ENCODE assay signal across 11 cellular contexts in genomic region chr14:73748858-73749357, GRCh38. TPM values are rescaled to one million over a fixed set of nuclear protein-coding genes. Genes with fewer than 3 reads are reported as not detected.
DNase-seq lines count a peak whose midpoint lies in the region; ATAC-seq and TF ChIP-seq lines count a peak whose summit lies in the region.
"Had no signal": no experiment of that assay in that cellular context is flagged by ENCODE, and none has a peak within 500 bp of the region (broad histone marks: within the 10 kb centered on the region; RNA-seq: fewer than 3 reads in every experiment).

No MANE protein-coding gene starts in this region.

- POLR2A ChIA-PET in naive thymus-derived CD4-positive, alpha-beta T cell (lab: Charles Lee), result interaction anchor here (0.6 to 3.6 kb wide), 4 partner anchors 10 to 40 kb away, joined by 3 to 22 read pairs (median 4); a partner anchor contains a TSS

- peaks cover 67 to 99% of the 10 kb centered on the region in 2 donors for H3K4me1 ChIP-seq in ascending aorta
- H3K4me1 ChIP-seq in naive thymus-derived CD4-positive, alpha-beta T cell (ENCODE audit: control insufficient read depth in 2 of 2, insufficient read depth in 2 of 2, low read length in 2 of 2), result peaks cover 93 to 97% of the 10 kb centered on the region in 2 donors

- CTCF ChIA-PET in naive thymus-derived CD4-positive, alpha-beta T cell (lab: Charles Lee), result interaction anchor here (0.6 to 1.4 kb wide), 4 partner anchors 8 to 28 kb away, joined by 3 to 5 read pairs (median 4); no protein-coding TSS in a partner anchor

- H3K36me3 Mint-ChIP-seq in stimulated activated naive CD8-positive, alpha-beta T cell treated with anti-CD3 and anti-CD28 coated beads, Interleukin-15, Interleukin-2, amounts not matched to agents 100 ng/mL and 50 ng/mL, for 24 hours (ENCODE audit: low read depth), result peaks cover 20% of the 10 kb centered on the region
- H3K36me3 Mint-ChIP-seq in naive thymus-derived CD4-positive, alpha-beta T cell, result peaks cover 0 to 7% (median 0%) of the 10 kb centered on the region in 5 donors

- no peak for ATAC-seq in stimulated activated naive CD8-positive, alpha-beta T cell treated with anti-CD3 and anti-CD28 coated beads, Interleukin-15, Interleukin-2, amounts not matched to agents 100 U/mL and 50 U/mL, for 24 hours
- no peak for ATAC-seq in naive thymus-derived CD4-positive, alpha-beta T cell
- no peak for ATAC-seq in HG02981 (IDR thresholded peaks at IDR 0.05; ENCODE audit: unreplicated experiment)

- H3K27me3 Mint-ChIP-seq in stimulated activated naive CD8-positive, alpha-beta T cell treated with anti-CD3 and anti-CD28 coated beads, Interleukin-15, Interleukin-2, amounts not matched to agents 100 ng/mL and 50 ng/mL, for 24 hours, result no peaks in the 10 kb centered on the region
- no peaks in the 10 kb centered on the region for H3K27me3 Mint-ChIP-seq in naive thymus-derived CD4-positive, alpha-beta T cell

- H3K27ac ChIP-seq in ascending aorta, result peak overlapping the region; percentile 98 to 99
- no peak overlapping the region for H3K27ac ChIP-seq in naive thymus-derived CD4-positive, alpha-beta T cell (ENCODE audit: low read depth, low read length)

- H3K9me3 ChIP-seq in ascending aorta, result no peaks in the 10 kb centered on the region
- no peaks in the 10 kb centered on the region for H3K9me3 ChIP-seq in naive thymus-derived CD4-positive, alpha-beta T cell (ENCODE audit: control insufficient read depth in 2 of 3, low read length in 3 of 3)

- peak overlapping the region; percentile 60 for H3K4me3 Mint-ChIP-seq in stimulated activated naive CD8-positive, alpha-beta T cell treated with anti-CD3 and anti-CD28 coated beads, Interleukin-15, Interleukin-2, amounts not matched to agents 100 ng/mL and 50 ng/mL, for 24 hours
- H3K4me3 Mint-ChIP-seq in naive thymus-derived CD4-positive, alpha-beta T cell, result peak overlapping the region in 9 of 10 donors; percentile 8 to 97 (median 24)

- TF ChIP-seq CTCF in ascending aorta (IDR thresholded peaks at IDR 0.05), result no peak

- no peaks in the 10 kb centered on the region for H3K36me3 ChIP-seq in ascending aorta
- no peaks in the 10 kb centered on the region for H3K36me3 ChIP-seq in naive thymus-derived CD4-positive, alpha-beta T cell (ENCODE audit: control insufficient read depth in 2 of 3, insufficient read depth in 3 of 3, low read length in 3 of 3)

- H3K27ac Mint-ChIP-seq in stimulated activated naive CD8-positive, alpha-beta T cell treated with anti-CD3 and anti-CD28 coated beads, Interleukin-15, Interleukin-2, amounts not matched to agents 100 ng/mL and 50 ng/mL, for 24 hours, result peak overlapping the region; percentile 80
- peak overlapping the region; percentile 7 to 99 (median 48) for H3K27ac Mint-ChIP-seq in naive thymus-derived CD4-positive, alpha-beta T cell

- no peak for DNase-seq in stimulated activated naive CD8-positive, alpha-beta T cell treated with anti-CD3 and anti-CD28 coated beads, Interleukin-15, Interleukin-2, amounts not matched to agents 100 U/mL and 50 U/mL, for 24 hours
- DNase-seq in ascending aorta (ENCODE audit: low spot score in 2 of 2) (no peak), AG20443 (ENCODE audit: low spot score) (no peak)
- DNase-seq in naive thymus-derived CD4-positive, alpha-beta T cell, result no peak
- DNase-seq in NK-92 treated with Interleukin-12 subunit alpha and Interleukin-12 subunit beta, amount 100 ng/mL, for 24 hours (lab: John Stamatoyannopoulos, UW), result no peak
- DNase-seq in activated CD4-positive, CD25-positive, alpha-beta regulatory T cell treated with anti-CD3 and anti-CD28 coated beads, Interleukin-2, amount 50 U/mL, for 72 hours, result no peak
- DNase-seq: caudate nucleus; stimulated activated CD4-positive, alpha-beta T cell treated with anti-CD3 and anti-CD28 coated beads, Interleukin-15, amount 100 ng/mL, for 24 hours; stimulated activated CD8-positive, alpha-beta memory T cell treated with anti-CD3 and anti-CD28 coated beads, Interleukin-4, amount 100 ng/mL, for 48 hours had no signal

- intact Hi-C loops in ascending aorta (cut with DNase I), result no loop called here
- intact Hi-C loops in naive thymus-derived CD4-positive, alpha-beta T cell (cut with micrococcal nuclease), result no loop called here

- no peaks in the 10 kb centered on the region for H3K27me3 ChIP-seq in ascending aorta
- H3K27me3 ChIP-seq in naive thymus-derived CD4-positive, alpha-beta T cell (ENCODE audit: control insufficient read depth in 2 of 2, insufficient read depth in 2 of 2, low read length in 2 of 2), result no peaks in the 10 kb centered on the region

- no peaks in the 10 kb centered on the region for H3K9me3 Mint-ChIP-seq in stimulated activated naive CD8-positive, alpha-beta T cell treated with anti-CD3 and anti-CD28 coated beads, Interleukin-15, Interleukin-2, amounts not matched to agents 100 ng/mL and 50 ng/mL, for 24 hours
- no peaks in the 10 kb centered on the region for H3K9me3 Mint-ChIP-seq in naive thymus-derived CD4-positive, alpha-beta T cell

- H3K4me3 ChIP-seq in ascending aorta, result no peak overlapping the region
- H3K4me3 ChIP-seq in naive thymus-derived CD4-positive, alpha-beta T cell (ENCODE audit: low read length), result no peak overlapping the region

- peaks cover 100% of the 10 kb centered on the region for H3K4me1 Mint-ChIP-seq in stimulated activated naive CD8-positive, alpha-beta T cell treated with anti-CD3 and anti-CD28 coated beads, Interleukin-15, Interleukin-2, amounts not matched to agents 100 ng/mL and 50 ng/mL, for 24 hours (ENCODE audit: low read depth)
- peaks cover 77 to 100% (median 98%) of the 10 kb centered on the region in 7 donors for H3K4me1 Mint-ChIP-seq in naive thymus-derived CD4-positive, alpha-beta T cell

RNA-seq across cellular contexts. Expression of gene PNMA1, which starts 34.7 kb away (rescaled TPM):
- total RNA-seq in ascending aorta, result 30.2 TPM
- 10 to 100 TPM; 21.6 to 40.4 (median 37.1) TPM for total RNA-seq in naive thymus-derived CD4-positive, alpha-beta T cell
- 10 to 100 TPM; 43.5 to 44.0 TPM for polyA plus RNA-seq in naive thymus-derived CD4-positive, alpha-beta T cell
